ENCODE assay signal across 1 cellular context in the genomic region with DNA sequence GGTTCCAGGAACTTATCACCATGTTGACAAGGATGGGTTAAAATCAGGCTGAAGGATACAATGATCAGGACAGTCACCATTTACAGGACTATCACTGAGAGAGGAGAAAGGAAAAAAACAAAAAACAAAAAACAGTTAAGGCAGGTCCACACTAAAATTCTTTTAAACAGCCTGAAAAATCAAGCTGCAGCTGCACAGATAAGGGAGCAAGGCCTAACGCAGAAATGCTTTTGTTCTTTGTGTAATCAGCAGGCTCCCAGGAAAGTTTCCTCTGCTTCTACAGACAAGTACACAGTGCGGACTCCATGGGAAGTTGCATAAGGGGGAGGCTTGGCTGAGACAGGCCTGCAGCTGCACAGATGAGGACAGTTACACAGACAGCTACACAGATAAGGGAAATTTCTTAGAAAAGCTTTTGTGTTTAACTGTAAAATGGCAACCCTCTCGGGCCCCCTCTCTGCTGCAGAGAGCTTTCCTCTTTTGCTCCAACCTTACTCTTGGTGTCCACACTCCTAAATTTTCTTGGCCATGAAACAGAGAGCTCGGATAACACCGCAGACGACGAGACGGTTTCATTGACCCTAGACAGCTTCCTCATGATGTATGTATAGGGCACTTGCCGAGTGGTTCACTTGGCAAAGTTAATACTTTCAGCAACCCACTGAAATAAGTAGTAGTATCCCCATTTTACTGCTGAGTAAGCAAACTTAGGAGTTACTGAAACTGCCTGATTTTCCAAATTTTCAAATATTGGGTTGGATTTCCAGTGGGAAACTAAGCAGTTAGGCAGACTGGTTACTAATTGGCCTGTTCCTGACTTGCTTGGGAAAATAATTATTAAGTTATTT.
TF ChIP-seq lines count a peak whose summit lies in the region.

No MANE protein-coding gene starts in this region.

TF ChIP-seq in K562, 482 proteins besides CTCF, POLR2A, EP300 and RAD21 (continues in another document):
- TF ChIP-seq NFRKB (IDR thresholded peaks at IDR 0.05; ENCODE audit: low read depth) = peak; percentile 89
- 0 out of 2 replicates have a peak, but pooled peaks have one; percentile 15 for TF ChIP-seq RB1 (IDR thresholded peaks at IDR 0.05; ENCODE audit: low read depth)
- TF ChIP-seq CEBPB (tag; IDR thresholded peaks at IDR 0.05) = peak; percentile 96
- no peak for TF ChIP-seq CBX5 (IDR thresholded peaks at IDR 0.05; ENCODE audit: borderline replicate concordance, low read depth)
- TF ChIP-seq ZNF175 (CRISPR knock-in tag; IDR thresholded peaks at IDR 0.05; ENCODE audit: low read depth) = peak; percentile 96
- TF ChIP-seq, protein P1, sequence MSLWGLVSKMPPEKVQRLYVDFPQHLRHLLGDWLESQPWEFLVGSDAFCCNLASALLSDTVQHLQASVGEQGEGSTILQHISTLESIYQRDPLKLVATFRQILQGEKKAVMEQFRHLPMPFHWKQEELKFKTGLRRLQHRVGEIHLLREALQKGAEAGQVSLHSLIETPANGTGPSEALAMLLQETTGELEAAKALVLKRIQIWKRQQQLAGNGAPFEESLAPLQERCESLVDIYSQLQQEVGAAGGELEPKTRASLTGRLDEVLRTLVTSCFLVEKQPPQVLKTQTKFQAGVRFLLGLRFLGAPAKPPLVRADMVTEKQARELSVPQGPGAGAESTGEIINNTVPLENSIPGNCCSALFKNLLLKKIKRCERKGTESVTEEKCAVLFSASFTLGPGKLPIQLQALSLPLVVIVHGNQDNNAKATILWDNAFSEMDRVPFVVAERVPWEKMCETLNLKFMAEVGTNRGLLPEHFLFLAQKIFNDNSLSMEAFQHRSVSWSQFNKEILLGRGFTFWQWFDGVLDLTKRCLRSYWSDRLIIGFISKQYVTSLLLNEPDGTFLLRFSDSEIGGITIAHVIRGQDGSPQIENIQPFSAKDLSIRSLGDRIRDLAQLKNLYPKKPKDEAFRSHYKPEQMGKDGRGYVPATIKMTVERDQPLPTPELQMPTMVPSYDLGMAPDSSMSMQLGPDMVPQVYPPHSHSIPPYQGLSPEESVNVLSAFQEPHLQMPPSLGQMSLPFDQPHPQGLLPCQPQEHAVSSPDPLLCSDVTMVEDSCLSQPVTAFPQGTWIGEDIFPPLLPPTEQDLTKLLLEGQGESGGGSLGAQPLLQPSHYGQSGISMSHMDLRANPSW (CRISPR knock-in tag; IDR thresholded peaks at IDR 0.05) = no peak
- TF ChIP-seq SIN3A (IDR thresholded peaks at IDR 0.05; ENCODE audit: borderline replicate concordance in 2 of 2, control insufficient read depth in 1 of 2, low read depth in 2 of 2, low read length in 2 of 2) = no peak
- TF ChIP-seq NR4A1 (CRISPR knock-in tag; IDR thresholded peaks at IDR 0.05) = no peak
- TF ChIP-seq NR4A1 (tag; IDR thresholded peaks at IDR 0.05) = peak; percentile 91
- peak; percentile 94 to 97 for TF ChIP-seq TRIM24 (IDR thresholded peaks at IDR 0.05)
- no peak for TF ChIP-seq SMAD2 (IDR thresholded peaks at IDR 0.05; ENCODE audit: low read depth, low read length)
- no peak for TF ChIP-seq E2F1 (CRISPR knock-in tag; IDR thresholded peaks at IDR 0.05)
- TF ChIP-seq PHF21A (IDR thresholded peaks at IDR 0.05; ENCODE audit: borderline replicate concordance, low read depth) = no peak
- TF ChIP-seq KAT7 (CRISPR knock-in tag; IDR thresholded peaks at IDR 0.05; ENCODE audit: borderline replicate concordance) = no peak
- TF ChIP-seq ZNF76 (CRISPR knock-in tag; IDR thresholded peaks at IDR 0.05; ENCODE audit: borderline replicate concordance) = no peak
- TF ChIP-seq, protein P2, sequence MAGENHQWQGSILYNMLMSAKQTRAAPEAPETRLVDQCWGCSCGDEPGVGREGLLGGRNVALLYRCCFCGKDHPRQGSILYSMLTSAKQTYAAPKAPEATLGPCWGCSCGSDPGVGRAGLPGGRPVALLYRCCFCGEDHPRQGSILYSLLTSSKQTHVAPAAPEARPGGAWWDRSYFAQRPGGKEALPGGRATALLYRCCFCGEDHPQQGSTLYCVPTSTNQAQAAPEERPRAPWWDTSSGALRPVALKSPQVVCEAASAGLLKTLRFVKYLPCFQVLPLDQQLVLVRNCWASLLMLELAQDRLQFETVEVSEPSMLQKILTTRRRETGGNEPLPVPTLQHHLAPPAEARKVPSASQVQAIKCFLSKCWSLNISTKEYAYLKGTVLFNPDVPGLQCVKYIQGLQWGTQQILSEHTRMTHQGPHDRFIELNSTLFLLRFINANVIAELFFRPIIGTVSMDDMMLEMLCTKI (IDR thresholded peaks at IDR 0.05; ENCODE audit: partially characterized antibody) = no peak
- TF ChIP-seq, protein P3, sequence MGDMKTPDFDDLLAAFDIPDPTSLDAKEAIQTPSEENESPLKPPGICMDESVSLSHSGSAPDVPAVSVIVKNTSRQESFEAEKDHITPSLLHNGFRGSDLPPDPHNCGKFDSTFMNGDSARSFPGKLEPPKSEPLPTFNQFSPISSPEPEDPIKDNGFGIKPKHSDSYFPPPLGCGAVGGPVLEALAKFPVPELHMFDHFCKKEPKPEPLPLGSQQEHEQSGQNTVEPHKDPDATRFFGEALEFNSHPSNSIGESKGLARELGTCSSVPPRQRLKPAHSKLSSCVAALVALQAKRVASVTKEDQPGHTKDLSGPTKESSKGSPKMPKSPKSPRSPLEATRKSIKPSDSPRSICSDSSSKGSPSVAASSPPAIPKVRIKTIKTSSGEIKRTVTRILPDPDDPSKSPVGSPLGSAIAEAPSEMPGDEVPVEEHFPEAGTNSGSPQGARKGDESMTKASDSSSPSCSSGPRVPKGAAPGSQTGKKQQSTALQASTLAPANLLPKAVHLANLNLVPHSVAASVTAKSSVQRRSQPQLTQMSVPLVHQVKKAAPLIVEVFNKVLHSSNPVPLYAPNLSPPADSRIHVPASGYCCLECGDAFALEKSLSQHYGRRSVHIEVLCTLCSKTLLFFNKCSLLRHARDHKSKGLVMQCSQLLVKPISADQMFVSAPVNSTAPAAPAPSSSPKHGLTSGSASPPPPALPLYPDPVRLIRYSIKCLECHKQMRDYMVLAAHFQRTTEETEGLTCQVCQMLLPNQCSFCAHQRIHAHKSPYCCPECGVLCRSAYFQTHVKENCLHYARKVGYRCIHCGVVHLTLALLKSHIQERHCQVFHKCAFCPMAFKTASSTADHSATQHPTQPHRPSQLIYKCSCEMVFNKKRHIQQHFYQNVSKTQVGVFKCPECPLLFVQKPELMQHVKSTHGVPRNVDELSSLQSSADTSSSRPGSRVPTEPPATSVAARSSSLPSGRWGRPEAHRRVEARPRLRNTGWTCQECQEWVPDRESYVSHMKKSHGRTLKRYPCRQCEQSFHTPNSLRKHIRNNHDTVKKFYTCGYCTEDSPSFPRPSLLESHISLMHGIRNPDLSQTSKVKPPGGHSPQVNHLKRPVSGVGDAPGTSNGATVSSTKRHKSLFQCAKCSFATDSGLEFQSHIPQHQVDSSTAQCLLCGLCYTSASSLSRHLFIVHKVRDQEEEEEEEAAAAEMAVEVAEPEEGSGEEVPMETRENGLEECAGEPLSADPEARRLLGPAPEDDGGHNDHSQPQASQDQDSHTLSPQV (IDR thresholded peaks at IDR 0.05) = peak; percentile 62; the same call in 1 of the 2 replicates
- TF ChIP-seq, protein P4, sequence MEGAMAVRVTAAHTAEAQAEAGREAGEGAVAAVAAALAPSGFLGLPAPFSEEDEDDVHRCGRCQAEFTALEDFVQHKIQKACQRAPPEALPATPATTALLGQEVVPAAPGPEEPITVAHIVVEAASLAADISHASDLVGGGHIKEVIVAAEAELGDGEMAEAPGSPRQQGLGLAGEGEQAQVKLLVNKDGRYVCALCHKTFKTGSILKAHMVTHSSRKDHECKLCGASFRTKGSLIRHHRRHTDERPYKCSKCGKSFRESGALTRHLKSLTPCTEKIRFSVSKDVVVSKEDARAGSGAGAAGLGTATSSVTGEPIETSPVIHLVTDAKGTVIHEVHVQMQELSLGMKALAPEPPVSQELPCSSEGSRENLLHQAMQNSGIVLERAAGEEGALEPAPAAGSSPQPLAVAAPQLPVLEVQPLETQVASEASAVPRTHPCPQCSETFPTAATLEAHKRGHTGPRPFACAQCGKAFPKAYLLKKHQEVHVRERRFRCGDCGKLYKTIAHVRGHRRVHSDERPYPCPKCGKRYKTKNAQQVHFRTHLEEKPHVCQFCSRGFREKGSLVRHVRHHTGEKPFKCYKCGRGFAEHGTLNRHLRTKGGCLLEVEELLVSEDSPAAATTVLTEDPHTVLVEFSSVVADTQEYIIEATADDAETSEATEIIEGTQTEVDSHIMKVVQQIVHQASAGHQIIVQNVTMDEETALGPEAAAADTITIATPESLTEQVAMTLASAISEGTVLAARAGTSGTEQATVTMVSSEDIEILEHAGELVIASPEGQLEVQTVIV (CRISPR knock-in tag; IDR thresholded peaks at IDR 0.05; ENCODE audit: borderline replicate concordance) = no peak
- TF ChIP-seq NCOA4 (IDR thresholded peaks at IDR 0.05; ENCODE audit: partially characterized antibody) = peak; percentile 74
- no peak for TF ChIP-seq DIDO1 (tag; IDR thresholded peaks at IDR 0.05; ENCODE audit: low read depth)
- no peak for TF ChIP-seq PCBP1 (IDR thresholded peaks at IDR 0.05; ENCODE audit: low read depth, low read length, poor library complexity, severe bottlenecking)
- TF ChIP-seq HMG20B (CRISPR knock-in tag; IDR thresholded peaks at IDR 0.05) = no peak
- peak; percentile 71 for TF ChIP-seq ZNF644 (tag; IDR thresholded peaks at IDR 0.05; ENCODE audit: low read depth)
- no peak for TF ChIP-seq ARID4B (CRISPR knock-in tag; IDR thresholded peaks at IDR 0.05)
- TF ChIP-seq, protein P5, sequence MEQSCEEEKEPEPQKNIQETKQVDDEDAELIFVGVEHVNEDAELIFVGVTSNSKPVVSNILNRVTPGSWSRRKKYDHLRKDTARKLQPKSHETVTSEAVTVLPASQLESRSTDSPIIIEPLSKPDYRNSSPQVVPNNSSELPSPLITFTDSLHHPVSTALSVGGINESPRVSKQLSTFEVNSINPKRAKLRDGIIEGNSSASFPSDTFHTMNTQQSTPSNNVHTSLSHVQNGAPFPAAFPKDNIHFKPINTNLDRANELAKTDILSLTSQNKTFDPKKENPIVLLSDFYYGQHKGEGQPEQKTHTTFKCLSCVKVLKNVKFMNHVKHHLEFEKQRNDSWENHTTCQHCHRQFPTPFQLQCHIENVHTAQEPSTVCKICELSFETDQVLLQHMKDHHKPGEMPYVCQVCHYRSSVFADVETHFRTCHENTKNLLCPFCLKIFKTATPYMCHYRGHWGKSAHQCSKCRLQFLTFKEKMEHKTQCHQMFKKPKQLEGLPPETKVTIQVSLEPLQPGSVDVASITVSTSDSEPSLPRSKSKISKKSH (CRISPR knock-in tag; IDR thresholded peaks at IDR 0.05) = 0 out of 2 replicates have a peak, but pooled peaks have one; percentile 21
- TF ChIP-seq TCFL5 (CRISPR knock-in tag; conservative IDR thresholded peaks at IDR 0.05) = 0 out of 2 replicates have a peak, but pooled peaks have one; percentile 7
- TF ChIP-seq, protein P6, sequence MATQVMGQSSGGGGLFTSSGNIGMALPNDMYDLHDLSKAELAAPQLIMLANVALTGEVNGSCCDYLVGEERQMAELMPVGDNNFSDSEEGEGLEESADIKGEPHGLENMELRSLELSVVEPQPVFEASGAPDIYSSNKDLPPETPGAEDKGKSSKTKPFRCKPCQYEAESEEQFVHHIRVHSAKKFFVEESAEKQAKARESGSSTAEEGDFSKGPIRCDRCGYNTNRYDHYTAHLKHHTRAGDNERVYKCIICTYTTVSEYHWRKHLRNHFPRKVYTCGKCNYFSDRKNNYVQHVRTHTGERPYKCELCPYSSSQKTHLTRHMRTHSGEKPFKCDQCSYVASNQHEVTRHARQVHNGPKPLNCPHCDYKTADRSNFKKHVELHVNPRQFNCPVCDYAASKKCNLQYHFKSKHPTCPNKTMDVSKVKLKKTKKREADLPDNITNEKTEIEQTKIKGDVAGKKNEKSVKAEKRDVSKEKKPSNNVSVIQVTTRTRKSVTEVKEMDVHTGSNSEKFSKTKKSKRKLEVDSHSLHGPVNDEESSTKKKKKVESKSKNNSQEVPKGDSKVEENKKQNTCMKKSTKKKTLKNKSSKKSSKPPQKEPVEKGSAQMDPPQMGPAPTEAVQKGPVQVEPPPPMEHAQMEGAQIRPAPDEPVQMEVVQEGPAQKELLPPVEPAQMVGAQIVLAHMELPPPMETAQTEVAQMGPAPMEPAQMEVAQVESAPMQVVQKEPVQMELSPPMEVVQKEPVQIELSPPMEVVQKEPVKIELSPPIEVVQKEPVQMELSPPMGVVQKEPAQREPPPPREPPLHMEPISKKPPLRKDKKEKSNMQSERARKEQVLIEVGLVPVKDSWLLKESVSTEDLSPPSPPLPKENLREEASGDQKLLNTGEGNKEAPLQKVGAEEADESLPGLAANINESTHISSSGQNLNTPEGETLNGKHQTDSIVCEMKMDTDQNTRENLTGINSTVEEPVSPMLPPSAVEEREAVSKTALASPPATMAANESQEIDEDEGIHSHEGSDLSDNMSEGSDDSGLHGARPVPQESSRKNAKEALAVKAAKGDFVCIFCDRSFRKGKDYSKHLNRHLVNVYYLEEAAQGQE (CRISPR knock-in tag; IDR thresholded peaks at IDR 0.05; ENCODE audit: low read depth) = no peak
- no peak for TF ChIP-seq FOS (IDR thresholded peaks at IDR 0.05; ENCODE audit: extremely low read depth, insufficient read length)
- TF ChIP-seq SRSF1 (IDR thresholded peaks at IDR 0.05; ENCODE audit: low read depth, low read length) = no peak
- TF ChIP-seq PURB (CRISPR knock-in tag; IDR thresholded peaks at IDR 0.05; ENCODE audit: low read depth) = no peak
